In genomic region chr7:24381919-24382505, GRCh38 we compare ENCODE assay signal across 8 cellular contexts.
DNase-seq lines count a peak whose midpoint lies in the region; ATAC-seq and TF ChIP-seq lines count a peak whose summit lies in the region.

No MANE protein-coding gene starts in this region.

- WGBS in suprapubic skin, result 59% methylated on average over 6 of the region's 6 CpGs

- H3K36me3 ChIP-seq in suprapubic skin, result no peaks in the 10 kb centered on the region
- H3K36me3 ChIP-seq in CD8-positive, alpha-beta memory T cell (ENCODE audit: insufficient read depth, low read length), result no peaks in the 10 kb centered on the region

- no peak overlapping the region for H3K27ac Mint-ChIP-seq in chondrocyte (ENCODE audit: unreplicated experiment)
- H3K27ac Mint-ChIP-seq in stimulated activated effector memory CD8-positive, alpha-beta T cell treated with anti-CD3 and anti-CD28 coated beads, Interleukin-12 subunit alpha, Interleukin-12 subunit beta, amount 100 ng/mL, for 72 hours, result no peak overlapping the region
- no peak overlapping the region for H3K27ac Mint-ChIP-seq in CD8-positive, alpha-beta memory T cell

- H3K27me3 ChIP-seq in suprapubic skin, result no peaks in the 10 kb centered on the region
- no peaks in the 10 kb centered on the region for H3K27me3 ChIP-seq in CD8-positive, alpha-beta memory T cell (ENCODE audit: insufficient read depth, low read length, poor library complexity, severe bottlenecking)

- H3K4me1 Mint-ChIP-seq in chondrocyte (ENCODE audit: low read depth), result peaks cover 6% of the 10 kb centered on the region
- H3K4me1 Mint-ChIP-seq in stimulated activated effector memory CD8-positive, alpha-beta T cell treated with anti-CD3 and anti-CD28 coated beads, Interleukin-12 subunit alpha, Interleukin-12 subunit beta, amount 100 ng/mL, for 72 hours, result no peaks in the 10 kb centered on the region
- H3K4me1 Mint-ChIP-seq in CD8-positive, alpha-beta memory T cell, result no peaks in the 10 kb centered on the region

- H3K9me3 ChIP-seq in suprapubic skin, result no peaks in the 10 kb centered on the region
- no peaks in the 10 kb centered on the region for H3K9me3 ChIP-seq in CD8-positive, alpha-beta memory T cell (ENCODE audit: low read length)

- no peak overlapping the region for H3K4me3 ChIP-seq in NB4 (ENCODE audit: low read depth, low read length)
- H3K4me3 ChIP-seq in suprapubic skin, result no peak overlapping the region
- no peak overlapping the region for H3K4me3 ChIP-seq in CD8-positive, alpha-beta memory T cell (ENCODE audit: low read length)

- TF ChIP-seq POLR2A in NB4 (IDR thresholded peaks at IDR 0.05; ENCODE audit: extremely low read depth, insufficient read length), result no peak
- no peak for TF ChIP-seq POLR2A in suprapubic skin (IDR thresholded peaks at IDR 0.05)

- peaks cover 6% of the 10 kb centered on the region for H3K27me3 Mint-ChIP-seq in chondrocyte (ENCODE audit: low read depth)
- peaks cover 3 to 4% of the 10 kb centered on the region in 2 donors for H3K27me3 Mint-ChIP-seq in CD8-positive, alpha-beta memory T cell

- H3K27ac ChIP-seq in suprapubic skin, result no peak overlapping the region
- H3K27ac ChIP-seq in CD8-positive, alpha-beta memory T cell (ENCODE audit: low read depth, low read length), result no peak overlapping the region

- ATAC-seq in GM19468 (IDR thresholded peaks at IDR 0.05; ENCODE audit: extremely low read depth, unreplicated experiment) (peak; percentile 33), GM18520 (IDR thresholded peaks at IDR 0.05; ENCODE audit: unreplicated experiment) (no peak)
- peak; percentile 45 for ATAC-seq in stimulated activated effector memory CD8-positive, alpha-beta T cell treated with anti-CD3 and anti-CD28 coated beads, Interleukin-12 subunit alpha, Interleukin-12 subunit beta, amount 100 ng/mL, for 72 hours

- DNase-seq in DMS153 (lab: John Stamatoyannopoulos, UW) (peak; percentile 12), NB4 (ENCODE audit: low read depth) (peak; percentile 35), chondrocyte (ENCODE audit: low spot score) (no peak), suprapubic skin (ENCODE audit: low spot score in 2 of 2) (no peak)
- no peak for DNase-seq in stimulated activated effector memory CD8-positive, alpha-beta T cell treated with anti-CD3 and anti-CD28 coated beads, Interleukin-12 subunit alpha, Interleukin-12 subunit beta, amount 100 ng/mL, for 72 hours (ENCODE audit: low spot score in 2 of 2)
- no peak for DNase-seq in CD8-positive, alpha-beta memory T cell

- TF ChIP-seq CTCF in NB4 (IDR thresholded peaks at IDR 0.05; ENCODE audit: low read depth, low read length), result peak; percentile 56
- peak; percentile 71 for TF ChIP-seq CTCF in chondrocyte (IDR thresholded peaks at IDR 0.05)
- no peak for TF ChIP-seq CTCF in suprapubic skin (IDR thresholded peaks at IDR 0.05)

- no peaks in the 10 kb centered on the region for H3K36me3 Mint-ChIP-seq in chondrocyte (ENCODE audit: low read depth)
- no peaks in the 10 kb centered on the region for H3K36me3 Mint-ChIP-seq in stimulated activated effector memory CD8-positive, alpha-beta T cell treated with anti-CD3 and anti-CD28 coated beads, Interleukin-12 subunit alpha, Interleukin-12 subunit beta, amount 100 ng/mL, for 72 hours
- H3K36me3 Mint-ChIP-seq in CD8-positive, alpha-beta memory T cell, result peaks cover 0 to 3% (median 0%) of the 10 kb centered on the region in 3 donors

- no peaks in the 10 kb centered on the region for H3K4me1 ChIP-seq in suprapubic skin
- H3K4me1 ChIP-seq in CD8-positive, alpha-beta memory T cell (ENCODE audit: insufficient read depth, low read length), result no peaks in the 10 kb centered on the region

- H3K9me3 Mint-ChIP-seq in chondrocyte (ENCODE audit: low read depth), result peaks cover 9% of the 10 kb centered on the region
- no peaks in the 10 kb centered on the region for H3K9me3 Mint-ChIP-seq in stimulated activated effector memory CD8-positive, alpha-beta T cell treated with anti-CD3 and anti-CD28 coated beads, Interleukin-12 subunit alpha, Interleukin-12 subunit beta, amount 100 ng/mL, for 72 hours
- no peaks in the 10 kb centered on the region for H3K9me3 Mint-ChIP-seq in CD8-positive, alpha-beta memory T cell

- CTCF ChIA-PET in CD8-positive, alpha-beta memory T cell (lab: Charles Lee), result interaction anchor here (2.0 kb wide), 1 partner anchor 11 kb away, joined by 6 read pairs; no protein-coding TSS in a partner anchor

- POLR2A ChIA-PET in CD8-positive, alpha-beta memory T cell (lab: Charles Lee), result no interaction called here

- TF ChIP-seq EP300 in suprapubic skin (IDR thresholded peaks at IDR 0.05), result no peak

- H3K4me3 Mint-ChIP-seq in chondrocyte (ENCODE audit: unreplicated experiment), result no peak overlapping the region
- no peak overlapping the region for H3K4me3 Mint-ChIP-seq in stimulated activated effector memory CD8-positive, alpha-beta T cell treated with anti-CD3 and anti-CD28 coated beads, Interleukin-12 subunit alpha, Interleukin-12 subunit beta, amount 100 ng/mL, for 72 hours
- H3K4me3 Mint-ChIP-seq in CD8-positive, alpha-beta memory T cell, result no peak overlapping the region

Comparison
In these comparisons a context has a peak if more than half of its experiments do, and no peak if none do; other contexts are left out.
1. DNase-seq: peak in DMS153 (single experiment) and NB4 (single experiment); none in chondrocyte (single experiment), stimulated activated effector memory CD8-positive, alpha-beta T cell treated with anti-CD3 and anti-CD28 coated beads, Interleukin-12 subunit alpha, Interleukin-12 subunit beta, amount 100 ng/mL, for 72 hours (0 of 2), suprapubic skin (0 of 2) and CD8-positive, alpha-beta memory T cell (0 of 5).
2. CTCF ChIP-seq: peak in NB4 (single experiment) and chondrocyte (single experiment); none in suprapubic skin (0 of 2).